In the genomic region with DNA sequence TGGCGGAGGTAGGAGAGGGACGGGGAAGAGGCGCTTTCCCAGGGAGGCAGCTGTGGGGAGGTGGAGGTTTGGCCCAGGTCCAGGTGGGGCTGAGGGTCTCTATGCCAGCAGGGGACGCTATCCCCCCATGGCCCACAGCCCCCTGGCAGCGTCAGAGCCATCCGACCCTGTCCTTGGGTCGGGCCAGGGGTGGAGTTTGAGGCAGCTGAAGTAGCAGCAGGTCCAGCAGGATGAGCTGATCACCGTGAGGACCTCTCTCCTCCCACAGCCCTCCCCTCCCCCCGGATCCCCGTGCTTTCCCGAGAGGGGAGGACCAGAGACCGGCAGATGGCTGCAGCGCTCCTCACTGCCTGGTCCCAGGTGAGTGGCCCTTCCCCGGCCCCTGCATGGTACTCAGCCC, we compare ENCODE assay signal across 30 cellular contexts. TPM values are rescaled to one million over a fixed set of nuclear protein-coding genes. Genes with fewer than 3 reads are reported as not detected.
DNase-seq lines count a peak whose midpoint lies in the region; ATAC-seq, FAIRE-seq and TF ChIP-seq lines count a peak whose summit lies in the region.
"Had no signal": no experiment of that assay in that cellular context is flagged by ENCODE, and none has a peak within 500 bp of the region (broad histone marks: within the 10 kb centered on the region; RNA-seq: fewer than 3 reads in every experiment).

No MANE protein-coding gene starts in this region.

- no peaks in the 10 kb centered on the region for H3K9me2 ChIP-seq in SU-DHL-6 (replicated peaks; ENCODE audit: insufficient read depth, low read length)

- no peak overlapping the region for H2BK20ac ChIP-seq in H9 (ENCODE audit: low read depth, low read length, poor library complexity, severe bottlenecking)

- no peaks in the 10 kb centered on the region for H3K9me3 ChIP-seq in H9 (ENCODE audit: control insufficient read depth, low read depth, low read length)
- no peaks in the 10 kb centered on the region for H3K9me3 ChIP-seq in SU-DHL-6 (ENCODE audit: insufficient read depth, low read length)
- H3K9me3 ChIP-seq in kidney (ENCODE audit: control insufficient read depth in 1 of 2, low read length in 2 of 2), result no peaks in the 10 kb centered on the region
- H3K9me3 ChIP-seq in mucosa of descending colon, result no peaks in the 10 kb centered on the region
- H3K9me3 ChIP-seq: upper lobe of left lung had no signal

- H3K4me3 Mint-ChIP-seq in H9 (no peak overlapping the region), MCF 10A (ENCODE audit: unreplicated experiment) (no peak overlapping the region)
- H3K4me3 Mint-ChIP-seq: activated CD4-positive, alpha-beta memory T cell treated with anti-CD3 and anti-CD28 coated beads for 36 hours; activated naive CD8-positive, alpha-beta T cell; CD4-positive, alpha-beta memory T cell; central memory CD8-positive, alpha-beta T cell; memory B cell had no signal

- H3K36me3 Mint-ChIP-seq in H9 (ENCODE audit: insufficient read depth in 1 of 3, low read depth in 3 of 3) (peaks cover 14 to 40% (median 30%) of the 10 kb centered on the region in 3 experiments), MCF 10A (ENCODE audit: insufficient read depth, unreplicated experiment) (peaks cover 34% of the 10 kb centered on the region)
- H3K36me3 Mint-ChIP-seq: activated CD4-positive, alpha-beta memory T cell treated with anti-CD3 and anti-CD28 coated beads for 36 hours had no signal

- peaks cover 2% of the 10 kb centered on the region for H3K79me1 ChIP-seq in H9 (ENCODE audit: insufficient read depth, low read depth, low read length, poor library complexity, severe bottlenecking)

- no peaks in the 10 kb centered on the region; the same call in 1 of the 2 replicates for H3K79me2 ChIP-seq in H9 (ENCODE audit: insufficient read depth, low read length)
- H3K79me2 ChIP-seq in SU-DHL-6 (ENCODE audit: insufficient read depth, low read length), result no peaks in the 10 kb centered on the region

- no peaks in the 10 kb centered on the region for H3K9me3 Mint-ChIP-seq in H9
- no peaks in the 10 kb centered on the region for H3K9me3 Mint-ChIP-seq in MCF 10A (ENCODE audit: unreplicated experiment)
- H3K9me3 Mint-ChIP-seq: activated CD4-positive, alpha-beta memory T cell treated with anti-CD3 and anti-CD28 coated beads for 36 hours; CD4-positive, alpha-beta memory T cell; central memory CD8-positive, alpha-beta T cell; memory B cell had no signal

- no peak overlapping the region for H2BK120ac ChIP-seq in H9 (ENCODE audit: low read depth, low read length, poor library complexity, severe bottlenecking)

- H2AFZ ChIP-seq in H9 (ENCODE audit: low read length) (no peak overlapping the region), SU-DHL-6 (ENCODE audit: low read depth, low read length, severe bottlenecking) (no peak overlapping the region)

- no peak overlapping the region for H2AK5ac ChIP-seq in H9 (ENCODE audit: insufficient read length, low read length)

- no peak overlapping the region for H4K5ac ChIP-seq in H9 (ENCODE audit: insufficient read length, low read depth, low read length)

- H3K23ac ChIP-seq in H9 (ENCODE audit: insufficient read length, low read depth, low read length), result no peak overlapping the region

- H3K4me3 ChIP-seq in GM12864 (ENCODE audit: low read depth, low read length) (no peak overlapping the region), SU-DHL-6 (ENCODE audit: insufficient read depth, low read length, poor library complexity, severe bottlenecking) (no peak overlapping the region), kidney (ENCODE audit: low read length in 2 of 2) (no peak overlapping the region), mucosa of descending colon (no peak overlapping the region)
- H3K4me3 ChIP-seq: smooth muscle cell, upper lobe of left lung had no signal

- H3K36me3 ChIP-seq in SU-DHL-6 (ENCODE audit: low read length) (no peaks in the 10 kb centered on the region), kidney (ENCODE audit: control insufficient read depth in 1 of 2, insufficient read depth in 2 of 2, low read length in 2 of 2) (peaks cover 5 to 6% of the 10 kb centered on the region in 2 donors), mucosa of descending colon (ENCODE audit: low read depth) (no peaks in the 10 kb centered on the region)

- H2BK5ac ChIP-seq in H9 (ENCODE audit: insufficient read length, low read length), result no peak overlapping the region

- H3K4ac ChIP-seq in H9 (ENCODE audit: low read depth, low read length), result no peak overlapping the region

- CTCF ChIA-PET in MCF 10A (lab: Yijun Ruan, JAX), result interaction anchor here (0.5 to 4.7 kb wide), 6 partner anchors 14 to 397 kb away, joined by 3 to 34 read pairs (median 4); no protein-coding TSS in a partner anchor

- H3T11ph ChIP-seq in H9 (ENCODE audit: low read length), result no peak overlapping the region

- peak; percentile 32 for TF ChIP-seq CTCF in GM12864 (IDR thresholded peaks at IDR 0.05; ENCODE audit: low read depth, low read length, missing control alignments)
- peak; percentile 51 for TF ChIP-seq CTCF in H9 (conservative IDR thresholded peaks at IDR 0.05)
- peak; percentile 19 for TF ChIP-seq CTCF in SU-DHL-6 (IDR thresholded peaks at IDR 0.05; ENCODE audit: insufficient read depth, low read length, poor library complexity, severe bottlenecking)
- no peak for TF ChIP-seq CTCF in kidney (IDR thresholded peaks at IDR 0.05; ENCODE audit: borderline replicate concordance, extremely low read depth, insufficient read depth)
- no peak for TF ChIP-seq CTCF in MCF 10A (IDR thresholded peaks at IDR 0.05; ENCODE audit: unreplicated experiment)
- TF ChIP-seq CTCF in mucosa of descending colon (IDR thresholded peaks at IDR 0.05), result no peak

- POLR2A ChIA-PET in MCF 10A (lab: Yijun Ruan, JAX), result interaction anchor here (5.2 kb wide), 1 partner anchor 13 kb away, joined by 33 read pairs; no protein-coding TSS in a partner anchor

- H3K4me1 Mint-ChIP-seq in H9 (peaks cover 16 to 20% of the 10 kb centered on the region in 2 experiments), MCF 10A (ENCODE audit: insufficient read depth, unreplicated experiment) (peaks cover 10% of the 10 kb centered on the region)
- H3K4me1 Mint-ChIP-seq: central memory CD8-positive, alpha-beta T cell; memory B cell had no signal

- no peak for ATAC-seq in HG02571 (IDR thresholded peaks at IDR 0.05; ENCODE audit: unreplicated experiment)
- ATAC-seq in mucosa of descending colon, result no peak
- ATAC-seq: Right ventricle myocardium inferior had no signal

- H3K4me1 ChIP-seq in H9 (ENCODE audit: insufficient read depth, low read length), result no peaks in the 10 kb centered on the region
- H3K4me1 ChIP-seq in kidney (ENCODE audit: control insufficient read depth in 1 of 2, insufficient read depth in 1 of 2, low read depth in 1 of 2, low read length in 2 of 2), result peaks cover 11 to 18% of the 10 kb centered on the region in 2 donors
- peaks cover 17% of the 10 kb centered on the region for H3K4me1 ChIP-seq in mucosa of descending colon (ENCODE audit: low read depth)

- intact Hi-C loops in kidney (cut with DNase I), result loop anchor here (10.0 kb wide), 1 partner anchor 51 kb away; a partner anchor contains a TSS
- intact Hi-C loops in MCF 10A (cut with micrococcal nuclease), result no loop called here
- intact Hi-C loops in mucosa of descending colon (cut with DNase I, micrococcal nuclease), result no loop called here

- no peak overlapping the region for H3K18ac ChIP-seq in H9 (ENCODE audit: insufficient read length, low read depth, low read length)

- H4K91ac ChIP-seq in H9 (ENCODE audit: insufficient read length, low read depth, low read length), result no peak overlapping the region

- WGBS in H9 (ENCODE audit: extremely low coverage, insufficient read length, low lambda C conversion rate), result no CpG with 5 or more reads among the region's 14 CpGs

- FAIRE-seq in kidney (lab: Jason Lieb, UNC), result no peak
- FAIRE-seq: GM12892 had no signal

- H3K23me2 ChIP-seq in H9 (ENCODE audit: insufficient read length, low read depth, low read length, poor library complexity, severe bottlenecking), result peaks cover 9% of the 10 kb centered on the region

- no TSS peak for BruUV-seq in MCF 10A (replicated peaks; lab: Mats Ljungman, UMichigan)

- H3K27me3 ChIP-seq in H9 (ENCODE audit: insufficient read depth, low read length), result no peaks in the 10 kb centered on the region
- no peaks in the 10 kb centered on the region for H3K27me3 ChIP-seq in SU-DHL-6 (ENCODE audit: low read length)
- H3K27me3 ChIP-seq: upper lobe of left lung had no signal

- H3K27ac Mint-ChIP-seq in H9 (no peak overlapping the region; a peak in 1 of 7 replicates), MCF 10A (ENCODE audit: low read depth, unreplicated experiment) (no peak overlapping the region)
- H3K27ac Mint-ChIP-seq: activated CD4-positive, alpha-beta memory T cell treated with anti-CD3 and anti-CD28 coated beads for 36 hours; activated naive CD8-positive, alpha-beta T cell; memory B cell had no signal

- no peak overlapping the region for H3K56ac ChIP-seq in H9 (ENCODE audit: insufficient read length, low read depth, low read length)

- no peak overlapping the region for H3K14ac ChIP-seq in H9 (ENCODE audit: insufficient read depth, low read length)

- H2BK12ac ChIP-seq in H9 (ENCODE audit: insufficient read length, low read depth, low read length), result no peak overlapping the region

- no peak overlapping the region for H2BK15ac ChIP-seq in H9 (ENCODE audit: low read depth, low read length)

- H3K9ac ChIP-seq in H9 (ENCODE audit: extremely low read depth, insufficient read length, low read length), result no peak overlapping the region
- H3K9ac ChIP-seq in SU-DHL-6 (ENCODE audit: low read length), result no peak overlapping the region
- H3K9ac ChIP-seq in kidney (ENCODE audit: low read length in 2 of 2), result no peak overlapping the region

- no peaks in the 10 kb centered on the region for H3F3A ChIP-seq in SU-DHL-6 (ENCODE audit: insufficient read depth)

- H3K4me2 ChIP-seq in H9 (ENCODE audit: insufficient read depth, insufficient read length, low read length) (no peak overlapping the region), SU-DHL-6 (ENCODE audit: low read depth, low read length, poor library complexity, severe bottlenecking) (no peak overlapping the region)
- H3K4me2 ChIP-seq: smooth muscle cell had no signal

- H3K27me3 Mint-ChIP-seq in H9 (ENCODE audit: low read depth) (no peaks in the 10 kb centered on the region), MCF 10A (ENCODE audit: insufficient read depth, unreplicated experiment) (no peaks in the 10 kb centered on the region)
- H3K27me3 Mint-ChIP-seq: activated naive CD8-positive, alpha-beta T cell had no signal

- H3K27ac ChIP-seq in H9 (ENCODE audit: insufficient read length, low read depth, low read length), result no peak overlapping the region
- no peak overlapping the region for H3K27ac ChIP-seq in SU-DHL-6 (ENCODE audit: low read depth, low read length)
- no peak overlapping the region for H3K27ac ChIP-seq in kidney (ENCODE audit: low read depth in 2 of 2, low read length in 2 of 2)
- H3K27ac ChIP-seq: upper lobe of left lung had no signal

- DNase-seq in GM12864 (ENCODE audit: low read depth) (no peak), H9 (peak; percentile 86), kidney (peak; percentile 65), MCF 10A (ENCODE audit: unreplicated experiment) (no peak), H4 (ENCODE audit: low spot score) (no peak), mucosa of descending colon (no peak)
- DNase-seq: activated CD4-positive, alpha-beta memory T cell treated with anti-CD3 and anti-CD28 coated beads for 36 hours; CD4-positive, alpha-beta memory T cell; DMS53; GDM1; head of caudate nucleus; KG1; MV-4-11; NCI-H187; NCI-H748 treated with DMSO at 0.1 percent for 48 hours; nucleus accumbens; retina; stimulated activated CD4-positive, alpha-beta T cell treated with anti-CD3 and anti-CD28 coated beads, Interleukin-2, amount 100 ng/mL, for 24 hours; SW 1271 had no signal

- H4K8ac ChIP-seq in H9 (replicated peaks; ENCODE audit: insufficient read length, low read depth, low read length), result no peak overlapping the region

- no peaks in the 10 kb centered on the region for H4K20me1 ChIP-seq in H9 (ENCODE audit: control insufficient read depth, insufficient read depth, insufficient read length)
- no peaks in the 10 kb centered on the region for H4K20me1 ChIP-seq in SU-DHL-6 (ENCODE audit: low read depth, low read length)

RNA-seq across cellular contexts. Expression of a gene that starts 3.2 kb away (rescaled TPM):
- total RNA-seq in H9 (2021), result 16.8 and 18.8 TPM in 2 replicates
- 12.7 TPM for total RNA-seq in kidney
- 14.1 TPM for polyA plus RNA-seq in kidney (ENCODE audit: insufficient read depth, low read depth, low replicate concordance)
- total RNA-seq in MCF 10A (2022), result 11.8 and 12.1 TPM in 2 replicates
- 5.2 and 8.6 TPM in 2 replicates for total RNA-seq in H4 (2014; rRNA removed; shearing (Covaris generic))
- total RNA-seq in mucosa of descending colon, result 10 to 100 TPM in 2 of 3 donors, 1 to 10 TPM in 1; 8.5 to 10.2 (median 10.2) TPM
- total RNA-seq: CD4-positive, alpha-beta memory T cell had no signal

RNA-seq across cellular contexts. Expression of a gene that starts 16.5 kb away (rescaled TPM):
- total RNA-seq in H9 (2021), result 207 and 212 TPM in 2 replicates
- total RNA-seq in kidney, result not detected
- polyA plus RNA-seq in kidney (ENCODE audit: insufficient read depth, low read depth, low replicate concordance), result not detected
- 0.49 and 1.4 TPM in 2 replicates for total RNA-seq in MCF 10A (2022)
- not detected in 2 replicates for total RNA-seq in H4 (2014; rRNA removed; shearing (Covaris generic))
- not detected for total RNA-seq in mucosa of descending colon
- total RNA-seq: dermis microvascular lymphatic vessel endothelial cell, HT1080, Right ventricle myocardium inferior, smooth muscle cell had no signal
- polyA plus RNA-seq: CD4-positive, alpha-beta memory T cell; smooth muscle cell had no signal

RNA-seq across cellular contexts. Expression of a gene that starts 19.3 kb away (rescaled TPM):
- total RNA-seq in H9 (2021) (6.2 and 6.4 TPM in 2 replicates), kidney (12.5 TPM), MCF 10A (2022) (19.7 and 20.7 TPM in 2 replicates), mucosa of descending colon (10 to 100 TPM; 10.3 to 18.1 (median 14.1) TPM)
- polyA plus RNA-seq in kidney (ENCODE audit: insufficient read depth, low read depth, low replicate concordance), result 5.6 TPM
- total RNA-seq in H4 (2014; rRNA removed; shearing (Covaris generic)), result 2.0 and 3.9 TPM in 2 replicates

RNA-seq across cellular contexts. Expression of a gene that starts 50.1 kb away (rescaled TPM):
- total RNA-seq in H9 (2021), result 2.0 and 2.6 TPM in 2 replicates
- total RNA-seq in kidney, result 181 TPM
- 495 TPM for polyA plus RNA-seq in kidney (ENCODE audit: insufficient read depth, low read depth, low replicate concordance)
- total RNA-seq in MCF 10A (2022), result 24.0 and 29.8 TPM in 2 replicates
- 15.8 and 24.1 TPM in 2 replicates for total RNA-seq in H4 (2014; rRNA removed; shearing (Covaris generic))
- total RNA-seq in mucosa of descending colon, result 100 to 1,000 TPM; 394 to 627 (median 413) TPM

Comparison
In these comparisons a context has a peak if more than half of its experiments do, and no peak if none do; other contexts are left out.
1. DNase-seq: peak in H9 (single experiment) and kidney (single experiment); none in GM12864 (single experiment), MCF 10A (single experiment), H4 (single experiment) and mucosa of descending colon (0 of 3).
2. CTCF ChIP-seq: peak in GM12864 (single experiment), H9 (single experiment) and SU-DHL-6 (single experiment); none in kidney (single experiment), MCF 10A (single experiment) and mucosa of descending colon (single experiment).
3. RNA of a gene that starts 16.5 kb away (total RNA-seq): 207 to 212 TPM in H9; 0.49 to 1.4 TPM in MCF 10A, not detected in kidney (single experiment), not detected in H4 and not detected in mucosa of descending colon; every median in the first group is over 10 times any median in the second.